ENCODE assay signal across 24 cellular contexts in genomic region chr7:131774419-131775220, GRCh38.
A peak's percentile ranks its signal among the peaks of the same experiment; 100 is the strongest.
DNase-seq lines count a peak whose midpoint lies in the region; ATAC-seq, FAIRE-seq and TF ChIP-seq lines count a peak whose summit lies in the region.
"Had no signal": no experiment of that assay in that cellular context is flagged by ENCODE, and none has a peak within 500 bp of the region (broad histone marks: within the 10 kb centered on the region; RNA-seq: fewer than 3 reads in every experiment).

No MANE protein-coding gene starts in this region.

- BruUV-seq in MCF 10A (replicated peaks; lab: Mats Ljungman, UMichigan): no TSS peak
- BruUV-seq in PC-3 (replicated peaks; lab: Mats Ljungman, UMichigan): no TSS peak

- no peak for ATAC-seq in PC-3
- no peak for ATAC-seq in naive thymus-derived CD4-positive, alpha-beta T cell
- ATAC-seq: esophagus mucosa, left ventricle myocardium superior had no signal

- H4K20me1 ChIP-seq in H1 (replicated peaks in 1 of 2; ENCODE audit: control insufficient read depth in 1 of 2, insufficient read depth in 2 of 2, low read length in 2 of 2) (no peaks in the 10 kb centered on the region), PC-3 (ENCODE audit: low read length) (no peaks in the 10 kb centered on the region)

- no peak overlapping the region for H3K4me3 Mint-ChIP-seq in MCF 10A (ENCODE audit: unreplicated experiment)
- H3K4me3 Mint-ChIP-seq in naive thymus-derived CD4-positive, alpha-beta T cell: no peak overlapping the region
- H3K4me3 Mint-ChIP-seq: activated CD4-positive, alpha-beta memory T cell treated with anti-CD3 and anti-CD28 coated beads, Interleukin-2, amount 10 ng/mL, durations not matched to agents 7 days and 5 days; B cell; T-helper 2 cell treated with Interferon-gamma antibody and Interleukin-4, amounts not matched to agents 5 μg/mL and 100 μg/mL, for 36 hours had no signal

- no peak overlapping the region for H2BK120ac ChIP-seq in H1 (replicated peaks; ENCODE audit: low read depth, low read length)

- H2AK5ac ChIP-seq in H1 (ENCODE audit: low read depth, low read length): no peak overlapping the region

- H3K9ac ChIP-seq in H1 (replicated peaks in 1 of 4; ENCODE audit: extremely low read depth in 1 of 4, low read depth in 3 of 4, low read length in 3 of 4) (no peak overlapping the region), PC-3 (ENCODE audit: low read length) (no peak overlapping the region)
- H3K9ac ChIP-seq: KMS-11 had no signal

- H3K9me2 ChIP-seq in PC-3 (replicated peaks; ENCODE audit: low read length): no peaks in the 10 kb centered on the region

- POLR2A ChIA-PET in MCF 10A (lab: Yijun Ruan, JAX): no interaction called here
- POLR2A ChIA-PET in H1 (lab: Charles Lee; ENCODE audit: partially characterized antibody): interaction anchor here (1.0 kb wide), 1 partner anchor 217 kb away, joined by 3 read pairs; no protein-coding TSS in a partner anchor
- POLR2A ChIA-PET in PC-3 (lab: Charles Lee; ENCODE audit: unreplicated experiment): no interaction called here
- POLR2A ChIA-PET in naive thymus-derived CD4-positive, alpha-beta T cell (lab: Charles Lee): no interaction called here

- no peak overlapping the region for H3K14ac ChIP-seq in H1 (ENCODE audit: insufficient read length)

- TF ChIP-seq POLR2A in breast epithelium (IDR thresholded peaks at IDR 0.05) (no peak), H1 (IDR thresholded peaks at IDR 0.05; ENCODE audit: control extremely low read depth in 1 of 2, low read depth in 2 of 2, low read length in 2 of 2) (no peak)

- CTCF ChIA-PET in MCF 10A (lab: Yijun Ruan, JAX) (interaction anchor here (0.8 kb wide), 1 partner anchor 85 kb away, joined by 4 read pairs; no protein-coding TSS in a partner anchor), H1 (lab: Charles Lee; ENCODE audit: partially characterized antibody) (interaction anchor here (0.7 to 4.1 kb wide), 15 partner anchors 9 to 115 kb away, joined by 3 to 16 read pairs (median 5); no protein-coding TSS in a partner anchor), PC-3 (lab: Charles Lee) (no interaction called here)
- CTCF ChIA-PET in naive thymus-derived CD4-positive, alpha-beta T cell (lab: Charles Lee): no interaction called here

- H3K79me1 ChIP-seq in H1 (ENCODE audit: low read depth, low read length): no peaks in the 10 kb centered on the region

- no peak overlapping the region for H2BK12ac ChIP-seq in H1 (ENCODE audit: low read depth, low read length)

- H3K23me2 ChIP-seq in H1 (ENCODE audit: low read depth, low read length): no peaks in the 10 kb centered on the region; the same call in 1 of the 2 replicates

- no peak overlapping the region for H3K56ac ChIP-seq in H1 (replicated peaks; ENCODE audit: insufficient read length, low read depth, low read length)

- TF ChIP-seq EP300 in H1 (IDR thresholded peaks at IDR 0.05; ENCODE audit: borderline replicate concordance in 1 of 2, low read depth in 2 of 2, low read length in 2 of 2): no peak

- no peaks in the 10 kb centered on the region for H3K79me2 ChIP-seq in H1 (ENCODE audit: control insufficient read depth in 1 of 2, insufficient read depth in 2 of 2, low read length in 2 of 2)
- no peaks in the 10 kb centered on the region for H3K79me2 ChIP-seq in PC-3 (ENCODE audit: low read length)

- peak overlapping the region; percentile 61; the same call in 1 of the 2 replicates for H3K18ac ChIP-seq in H1 (ENCODE audit: extremely low read depth, low read length)

- no peak overlapping the region for H2BK15ac ChIP-seq in H1 (ENCODE audit: low read length)

- H3K9me3 Mint-ChIP-seq in MCF 10A (ENCODE audit: unreplicated experiment): peaks cover 7% of the 10 kb centered on the region
- peaks cover 0 to 8% (median 0%) of the 10 kb centered on the region in 11 donors for H3K9me3 Mint-ChIP-seq in naive thymus-derived CD4-positive, alpha-beta T cell
- H3K9me3 Mint-ChIP-seq: activated CD4-positive, alpha-beta memory T cell treated with anti-CD3 and anti-CD28 coated beads, Interleukin-2, amount 10 ng/mL, durations not matched to agents 7 days and 5 days; T-helper 2 cell treated with Interferon-gamma antibody and Interleukin-4, amounts not matched to agents 5 μg/mL and 100 μg/mL, for 36 hours had no signal

- H2AFZ ChIP-seq in H1 (ENCODE audit: low read length) (peak overlapping the region; percentile 18; the same call in 1 of the 2 replicates), PC-3 (ENCODE audit: low read length) (no peak overlapping the region)

- H3K27me3 ChIP-seq in breast epithelium (no peaks in the 10 kb centered on the region), H1 (replicated peaks in 1 of 4; ENCODE audit: control insufficient read depth in 3 of 4, extremely low read depth in 1 of 4, insufficient read depth in 3 of 4, low read length in 3 of 4) (no peaks in the 10 kb centered on the region), PC-3 (ENCODE audit: low read length) (peaks cover 4% of the 10 kb centered on the region; the same call in 1 of the 2 replicates)
- no peaks in the 10 kb centered on the region for H3K27me3 ChIP-seq in naive thymus-derived CD4-positive, alpha-beta T cell (ENCODE audit: control insufficient read depth in 2 of 2, insufficient read depth in 2 of 2, low read length in 2 of 2)
- H3K27me3 ChIP-seq: ovary, right atrium auricular region, uterus had no signal

- DNase-seq in MCF 10A (ENCODE audit: unreplicated experiment) (peak; percentile 31), breast epithelium (ENCODE audit: low spot score in 2 of 2) (no peak), H1 (ENCODE audit: low read depth in 1 of 2, low spot score in 2 of 2) (no peak), islet precursor cell (peak; percentile 63), PC-3 (no peak), NCI-H2081 treated with DMSO at 0.1 percent for 48 hours (lab: John Stamatoyannopoulos, UW) (no peak), SW480 (ENCODE audit: low spot score) (no peak)
- DNase-seq in naive thymus-derived CD4-positive, alpha-beta T cell: no peak
- DNase-seq: activated CD4-positive, alpha-beta memory T cell treated with anti-CD3 and anti-CD28 coated beads, Interleukin-2, amount 10 ng/mL, durations not matched to agents 7 days and 5 days; activated naive CD4-positive, alpha-beta T cell treated with Interleukin-2 at 50 U/mL for 16 hours; aorta; left ventricle myocardium superior; NCI-H1930; NCI-H510A; ovary; substantia nigra; uterus had no signal

- H3K4me2 ChIP-seq in H1 (ENCODE audit: insufficient read depth in 1 of 2, low read depth in 2 of 2, low read length in 2 of 2) (no peak overlapping the region), PC-3 (ENCODE audit: low read length) (no peak overlapping the region)
- H3K4me2 ChIP-seq: KMS-11 had no signal

- H3K23ac ChIP-seq in H1 (ENCODE audit: insufficient read length): no peak overlapping the region

- no peaks in the 10 kb centered on the region for H3K27me3 Mint-ChIP-seq in MCF 10A (ENCODE audit: insufficient read depth, unreplicated experiment)
- peaks cover 2 to 22% (median 11%) of the 10 kb centered on the region in 5 donors for H3K27me3 Mint-ChIP-seq in naive thymus-derived CD4-positive, alpha-beta T cell

- no peak overlapping the region for H3K4ac ChIP-seq in H1 (replicated peaks; ENCODE audit: insufficient read length, low read depth, low read length)

- no peaks in the 10 kb centered on the region for H3K4me1 Mint-ChIP-seq in MCF 10A (ENCODE audit: insufficient read depth, unreplicated experiment)
- peaks cover 0 to 2% (median 0%) of the 10 kb centered on the region in 7 donors for H3K4me1 Mint-ChIP-seq in naive thymus-derived CD4-positive, alpha-beta T cell
- H3K4me1 Mint-ChIP-seq: activated CD4-positive, alpha-beta memory T cell treated with anti-CD3 and anti-CD28 coated beads, Interleukin-2, amount 10 ng/mL, durations not matched to agents 7 days and 5 days; B cell had no signal

- H3K36me3 Mint-ChIP-seq in MCF 10A (ENCODE audit: insufficient read depth, unreplicated experiment): no peaks in the 10 kb centered on the region
- H3K36me3 Mint-ChIP-seq in naive thymus-derived CD4-positive, alpha-beta T cell: peaks cover 0 to 3% (median 0%) of the 10 kb centered on the region in 5 donors

- H3K27ac ChIP-seq in breast epithelium (no peak overlapping the region), H1 (ENCODE audit: low read depth, low read length) (no peak overlapping the region), PC-3 (ENCODE audit: low read length) (no peak overlapping the region)
- no peak overlapping the region for H3K27ac ChIP-seq in naive thymus-derived CD4-positive, alpha-beta T cell (ENCODE audit: low read depth, low read length)
- H3K27ac ChIP-seq: KMS-11, ovary, right atrium auricular region, SK-N-MC, uterus had no signal

- intact Hi-C loops in MCF 10A (cut with micrococcal nuclease) (no loop called here), breast epithelium (cut with DNase I; ENCODE audit: low total_unique reads) (no loop called here), PC-3 (cut with micrococcal nuclease) (no loop called here)
- intact Hi-C loops in naive thymus-derived CD4-positive, alpha-beta T cell (cut with micrococcal nuclease): no loop called here

- H3K9me3 ChIP-seq in breast epithelium: no peaks in the 10 kb centered on the region
- H3K9me3 ChIP-seq in H1 (ENCODE audit: insufficient read depth in 2 of 2, low read depth in 1 of 2, low read length in 1 of 2): no peaks in the 10 kb centered on the region
- no peaks in the 10 kb centered on the region for H3K9me3 ChIP-seq in PC-3 (ENCODE audit: low read length)
- H3K9me3 ChIP-seq in naive thymus-derived CD4-positive, alpha-beta T cell (ENCODE audit: control insufficient read depth in 2 of 3, low read length in 3 of 3): no peaks in the 10 kb centered on the region
- H3K9me3 ChIP-seq: ovary, right atrium auricular region, uterus had no signal

- no peaks in the 10 kb centered on the region for H3K36me3 ChIP-seq in breast epithelium
- no peaks in the 10 kb centered on the region for H3K36me3 ChIP-seq in H1 (ENCODE audit: control insufficient read depth in 2 of 4, insufficient read depth in 4 of 4, low read length in 3 of 4)
- no peaks in the 10 kb centered on the region for H3K36me3 ChIP-seq in PC-3 (ENCODE audit: low read depth, low read length)
- no peaks in the 10 kb centered on the region for H3K36me3 ChIP-seq in naive thymus-derived CD4-positive, alpha-beta T cell (ENCODE audit: control insufficient read depth in 2 of 3, insufficient read depth in 3 of 3, low read length in 3 of 3)
- H3K36me3 ChIP-seq: ovary, right atrium auricular region, uterus had no signal

- no peak overlapping the region for H4K5ac ChIP-seq in H1 (ENCODE audit: insufficient read length, low read depth, low read length)

- H3K4me1 ChIP-seq in breast epithelium (no peaks in the 10 kb centered on the region), H1 (replicated peaks in 1 of 4; ENCODE audit: control insufficient read depth in 3 of 4, insufficient read depth in 4 of 4, low read length in 3 of 4) (0 out of 7 replicates have a peak, but pooled peaks cover 0 to 4% (median 0%) of the 10 kb centered on the region in 4 experiments), PC-3 (ENCODE audit: insufficient read depth, low read length) (peaks cover 6% of the 10 kb centered on the region)
- H3K4me1 ChIP-seq in naive thymus-derived CD4-positive, alpha-beta T cell (ENCODE audit: control insufficient read depth in 2 of 2, insufficient read depth in 2 of 2, low read length in 2 of 2): no peaks in the 10 kb centered on the region
- H3K4me1 ChIP-seq: right atrium auricular region, uterus had no signal

- no peak for TF ChIP-seq CTCF in MCF 10A (IDR thresholded peaks at IDR 0.05; ENCODE audit: unreplicated experiment)
- no peak for TF ChIP-seq CTCF in breast epithelium (IDR thresholded peaks at IDR 0.05)
- peak; percentile 4 to 32 (median 26); a peak in 3 of 4 replicates for TF ChIP-seq CTCF in H1 (IDR thresholded peaks at IDR 0.05; ENCODE audit: control extremely low read depth in 1 of 3, insufficient read depth in 1 of 3, low read depth in 1 of 3, low read length in 3 of 3)
- TF ChIP-seq CTCF in PC-3 (conservative IDR thresholded peaks at IDR 0.05; ENCODE audit: low read depth, low read length): no peak

- no peak overlapping the region for H2BK20ac ChIP-seq in H1 (ENCODE audit: low read length)

- no peak overlapping the region for H4K8ac ChIP-seq in H1 (ENCODE audit: extremely low read depth, insufficient read depth, low read length)

- H2BK5ac ChIP-seq in H1 (ENCODE audit: low read depth, low read length): peak overlapping the region; percentile 40; the same call in 1 of the 2 replicates

- 93% methylated on average over 10 of the region's 10 CpGs; no CpG with 5 or more reads in 1 of the 2 experiments for whole genome bisulfite sequencing in H1 (ENCODE audit: extremely low coverage in 1 of 2, insufficient coverage in 1 of 2, insufficient read length in 1 of 2, insufficient replicate concordance in 2 of 2, low coverage in 1 of 2, low lambda C conversion rate in 2 of 2, missing lambda C conversion rate in 1 of 2), 2 experiments

- H3K4me3 ChIP-seq in breast epithelium (no peak overlapping the region), H1 (ENCODE audit: extremely low read depth in 1 of 4, insufficient read depth in 2 of 4, low read depth in 3 of 4, low read length in 4 of 4) (no peak overlapping the region), PC-3 (ENCODE audit: low read length) (no peak overlapping the region)
- H3K4me3 ChIP-seq in naive thymus-derived CD4-positive, alpha-beta T cell (ENCODE audit: low read length): no peak overlapping the region
- H3K4me3 ChIP-seq: ovary, right atrium auricular region, SK-N-MC, uterus had no signal

- TF ChIP-seq RAD21 in H1 (IDR thresholded peaks at IDR 0.05 in 1 of 2, conservative IDR thresholded peaks at IDR 0.05 in 1 of 2; ENCODE audit: low read depth in 2 of 2, low read length in 2 of 2): peak in 1 of 2 experiments; percentile 32; a peak in 1 of 4 replicates

- H3F3A ChIP-seq in PC-3 (ENCODE audit: low read length, unreplicated experiment): no peaks in the 10 kb centered on the region

- FAIRE-seq in H1 (lab: Jason Lieb, UNC): no peak
- FAIRE-seq: RCC 7860 had no signal

- peak overlapping the region; percentile 22 for H4K91ac ChIP-seq in H1 (replicated peaks; ENCODE audit: insufficient read length, low read length)

- H3K27ac Mint-ChIP-seq in MCF 10A (ENCODE audit: low read depth, unreplicated experiment): no peak overlapping the region
- no peak overlapping the region for H3K27ac Mint-ChIP-seq in naive thymus-derived CD4-positive, alpha-beta T cell
- H3K27ac Mint-ChIP-seq: activated CD4-positive, alpha-beta memory T cell treated with anti-CD3 and anti-CD28 coated beads, Interleukin-2, amount 10 ng/mL, durations not matched to agents 7 days and 5 days; B cell; T-helper 2 cell treated with Interferon-gamma antibody and Interleukin-4, amounts not matched to agents 5 μg/mL and 100 μg/mL, for 36 hours had no signal

Comparison
In these comparisons a context has a peak if more than half of its experiments do, and no peak if none do; other contexts are left out.
1. DNase-seq: peak in MCF 10A (single experiment) and islet precursor cell (single experiment); none in breast epithelium (0 of 2), H1 (0 of 2), PC-3 (single experiment), naive thymus-derived CD4-positive, alpha-beta T cell (0 of 9), NCI-H2081 treated with DMSO at 0.1 percent for 48 hours (single experiment) and SW480 (single experiment).
2. CTCF ChIP-seq: peak in H1 (3 of 3); none in MCF 10A (single experiment), breast epithelium (0 of 3) and PC-3 (single experiment).
3. CTCF ChIA-PET loops: an anchor here in MCF 10A (0.8 kb wide) and H1 (0.7 to 4.1 kb wide); none called in PC-3 and naive thymus-derived CD4-positive, alpha-beta T cell.